ENCODE assay signal across 23 cellular contexts in genomic region chrX:123217728-123218127, GRCh38.
"Had no signal": no experiment of that assay in that cellular context is flagged by ENCODE, and none has a peak within 500 bp of the region (broad histone marks: within the 10 kb centered on the region; RNA-seq: fewer than 3 reads in every experiment).

No MANE protein-coding gene starts in this region.

- H3K9me3 ChIP-seq: esophagus muscularis mucosa, gastroesophageal sphincter, lower lobe of right lung, pancreas, prostate gland, spleen, tibial artery, upper lobe of left lung, uterus had no signal

- H2AFZ ChIP-seq: hepatocyte had no signal

- H3K4me2 ChIP-seq: hepatocyte had no signal

- H3K4me3 ChIP-seq: dorsolateral prefrontal cortex, esophagus muscularis mucosa, gastroesophageal sphincter, hepatocyte, lower lobe of right lung, pancreas, prostate gland, spleen, tibial artery, upper lobe of left lung, uterus had no signal

- H3K27me3 ChIP-seq: esophagus muscularis mucosa, gastroesophageal sphincter, hepatocyte, pancreas, spleen, tibial artery, upper lobe of left lung, uterus had no signal

- H3K4me1 ChIP-seq: gastroesophageal sphincter, lower lobe of right lung, prostate gland, spleen, upper lobe of left lung, uterus had no signal

- H3K36me3 ChIP-seq: esophagus muscularis mucosa, gastroesophageal sphincter, lower lobe of right lung, pancreas, prostate gland, spleen, tibial artery, upper lobe of left lung, uterus had no signal

- H3K79me2 ChIP-seq: hepatocyte had no signal

- DNase-seq: cortex of kidney; dorsolateral prefrontal cortex; effector memory CD4-positive, alpha-beta T cell; glutamatergic neuron; kidney glomerular epithelial cell; lower lobe of right lung; naive B cell; occipital lobe; pancreas; spleen; stimulated activated CD4-positive, alpha-beta T cell treated with anti-CD3 and anti-CD28 coated beads, Interleukin-15, amount 100 ng/mL, for 24 hours; stimulated activated CD4-positive, alpha-beta T cell treated with anti-CD3 and anti-CD28 coated beads, Interleukin-1b, Interleukin-23, amount 100 ng/mL, for 48 hours; stimulated activated CD4-positive, alpha-beta T cell treated with anti-CD3 and anti-CD28 coated beads, Interleukin-4, amount 100 ng/mL, for 24 hours; upper lobe of left lung had no signal

- H3K27ac ChIP-seq: epithelial cell of prostate, esophagus muscularis mucosa, gastroesophageal sphincter, hepatocyte, lower lobe of right lung, pancreas, prostate gland, spleen, tibial artery, upper lobe of left lung, uterus had no signal

- ATAC-seq: left lobe of liver; lower lobe of right lung; stimulated activated memory B cell treated with anti-CD40 and anti-IgM and Interleukin-4, amounts not matched to agents 10 μg/mL and 1 μg/mL and 100 μg/mL, for 72 hours had no signal
